ENCODE assay signal across 19 cellular contexts in the genomic region with DNA sequence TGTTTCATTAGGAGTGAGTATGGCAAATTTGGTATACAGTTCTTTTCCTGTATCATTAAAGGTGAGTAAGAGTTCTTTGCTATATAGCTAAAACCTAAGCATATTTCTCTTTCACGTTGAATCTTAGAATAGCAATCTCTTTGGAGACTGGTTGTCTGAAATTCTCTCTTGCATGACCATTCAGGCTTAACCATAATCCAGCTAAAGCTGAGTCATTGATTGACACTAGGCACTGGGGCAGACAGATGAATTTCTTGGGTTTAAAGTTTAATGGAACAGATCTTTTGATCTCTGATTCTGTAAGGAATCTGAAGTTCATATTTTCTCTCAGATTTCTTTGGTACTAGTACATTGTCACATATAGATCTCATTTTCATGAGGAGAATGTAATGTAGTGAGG.
DNase-seq lines count a peak whose midpoint lies in the region; ATAC-seq, FAIRE-seq and TF ChIP-seq lines count a peak whose summit lies in the region.
"Had no signal": no experiment of that assay in that cellular context is flagged by ENCODE, and none has a peak within 500 bp of the region (broad histone marks: within the 10 kb centered on the region; RNA-seq: fewer than 3 reads in every experiment).

No MANE protein-coding gene starts in this region.

- TF ChIP-seq POLR2A in GM12891 (IDR thresholded peaks at IDR 0.05; ENCODE audit: low read depth, low read length): no peak

- ATAC-seq in GM18867 (IDR thresholded peaks at IDR 0.05; ENCODE audit: unreplicated experiment): no peak
- ATAC-seq in HG03565 (IDR thresholded peaks at IDR 0.05; ENCODE audit: unreplicated experiment): no peak
- ATAC-seq: CD8-positive, alpha-beta T cell; GM23338 had no signal

- peak; percentile 51 for DNase-seq in DMS53 (lab: John Stamatoyannopoulos, UW)
- no peak for DNase-seq in DMS53 treated with DMSO at 0.1 percent for 48 hours (lab: John Stamatoyannopoulos, UW; ENCODE audit: unreplicated experiment)
- DNase-seq in amniotic epithelial cell (ENCODE audit: low read depth): peak; percentile 41
- DNase-seq in kidney glomerular epithelial cell (lab: John Stamatoyannopoulos, UW): peak; percentile 42
- DNase-seq in GM12891 (ENCODE audit: insufficient read length, low spot score): no peak
- no peak for DNase-seq in OCI-M2 (lab: John Stamatoyannopoulos, UW; ENCODE audit: unreplicated experiment)
- DNase-seq: CD8-positive, alpha-beta T cell; GF-D8; HFFc6; Kasumi-1; NCI-H1417; NCI-H187 treated with DMSO at 0.1 percent for 48 hours; NCI-H526 treated with DMSO at 0.1 percent for 48 hours; NK-92 treated with Interleukin-12 subunit alpha and Interleukin-12 subunit beta, amount 100 ng/mL, for 24 hours had no signal

- FAIRE-seq in GM12891 (lab: Jason Lieb, UNC): no peak
- FAIRE-seq: GM12892, HTR-8/SVneo had no signal

TF ChIP-seq in GM12891, 5 proteins besides CTCF, POLR2A, EP300 and RAD21:
- TF ChIP-seq SPI1 (IDR thresholded peaks at IDR 0.05; ENCODE audit: low read depth, low read length) (no peak), POLR2AphosphoS5 (IDR thresholded peaks at IDR 0.05; ENCODE audit: low read depth, low read length) (no peak), POU2F2 (IDR thresholded peaks at IDR 0.05; ENCODE audit: low read depth, low read length) (no peak), TAF1 (IDR thresholded peaks at IDR 0.05; ENCODE audit: low read depth, low read length) (no peak), PAX5 (IDR thresholded peaks at IDR 0.05; ENCODE audit: insufficient read depth, low read length, severe bottlenecking) (no peak)

Comparison
In these comparisons a context has a peak if more than half of its experiments do, and no peak if none do; other contexts are left out.
1. DNase-seq: peak in DMS53 (single experiment), amniotic epithelial cell (single experiment) and kidney glomerular epithelial cell (single experiment); none in DMS53 treated with DMSO at 0.1 percent for 48 hours (single experiment), GM12891 (single experiment) and OCI-M2 (single experiment).